Comparison of ENCODE assay signal across 8 cellular contexts in genomic region chr12:602700-603068, GRCh38.
"Had no signal": no experiment of that assay in that cellular context is flagged by ENCODE, and none has a peak within 500 bp of the region (broad histone marks: within the 10 kb centered on the region; RNA-seq: fewer than 3 reads in every experiment).

No MANE protein-coding gene starts in this region.

- H2AFZ ChIP-seq: GM23248 had no signal

- H3K9me3 ChIP-seq: HAP-1 had no signal

- ATAC-seq: HCT116, HepG2 had no signal

- H3K36me3 ChIP-seq: HAP-1 had no signal

- H3K4me1 ChIP-seq: HAP-1 had no signal

- DNase-seq: GM23248, GOT3, H7, KG1 had no signal

- H3K27ac ChIP-seq: GM23248, HL-60 had no signal

- H3K4me3 ChIP-seq: GM23248, HAP-1 had no signal

- H3K9ac ChIP-seq: GM23248 had no signal

- FAIRE-seq: HepG2 had no signal
